22 cellular contexts compared by ENCODE assay signal in the genomic region with DNA sequence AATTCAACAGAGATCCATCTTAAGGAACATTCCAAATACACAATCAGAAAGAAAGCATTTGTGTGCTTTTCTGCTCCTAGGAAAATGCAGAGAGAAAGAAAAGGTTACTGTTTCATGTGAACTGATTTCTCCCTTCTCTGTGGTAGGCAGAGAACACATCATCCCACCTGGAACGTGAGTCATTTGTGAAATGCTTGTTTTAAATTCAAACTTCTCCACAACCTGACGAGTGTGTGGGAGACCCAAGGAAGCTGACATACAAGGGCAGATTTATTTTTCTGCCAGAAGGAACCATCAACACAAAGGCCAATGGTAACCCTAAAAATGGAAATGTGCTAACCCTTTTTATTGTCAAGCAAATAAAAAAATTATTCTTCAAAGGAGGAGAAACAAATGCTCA.
DNase-seq lines count a peak whose midpoint lies in the region; ATAC-seq, FAIRE-seq and TF ChIP-seq lines count a peak whose summit lies in the region.
"Had no signal": no experiment of that assay in that cellular context is flagged by ENCODE, and none has a peak within 500 bp of the region (broad histone marks: within the 10 kb centered on the region; RNA-seq: fewer than 3 reads in every experiment).

No MANE protein-coding gene starts in this region.

- 74 to 83% methylated on average over 2 of the region's 2 CpGs for WGBS in lower leg skin, 2 donors

- TF ChIP-seq CTCF in choroid plexus epithelial cell (conservative IDR thresholded peaks at IDR 0.05; ENCODE audit: low read depth, low read length) (no peak), nephron progenitor cell (IDR thresholded peaks at IDR 0.05) (no peak), natural killer cell (IDR thresholded peaks at IDR 0.05) (no peak), lower leg skin (IDR thresholded peaks at IDR 0.05) (no peak), GM13976 (IDR thresholded peaks at IDR 0.05; ENCODE audit: borderline replicate concordance, control extremely low read depth, extremely low read depth, insufficient read depth, missing control alignments) (no peak)

- H3K4me1 Mint-ChIP-seq in nephron progenitor cell: peaks cover 47% of the 10 kb centered on the region
- peaks cover 0 to 4% of the 10 kb centered on the region in 2 donors for H3K4me1 Mint-ChIP-seq in natural killer cell
- H3K4me1 Mint-ChIP-seq: activated B cell treated with CpG ODN at 0.5 μM for 24 hours had no signal

- DNase-seq in GM12892 (ENCODE audit: insufficient read length) (no peak), NCI-H226 (peak; percentile 60), choroid plexus epithelial cell (ENCODE audit: low read depth) (peak; percentile 30), nephron progenitor cell (no peak), natural killer cell (no peak), lower leg skin (ENCODE audit: low spot score in 2 of 2) (no peak), NCI-H1417 (lab: John Stamatoyannopoulos, UW) (no peak), GM13976 (ENCODE audit: low spot score) (no peak)
- DNase-seq: activated B cell treated with CpG ODN at 0.5 μM for 24 hours; AML-193; amniotic stem cell; islet precursor cell; mucosa of descending colon; NCI-H1105; NK-92 treated with Interleukin-12 subunit alpha and Interleukin-12 subunit beta, amount 100 ng/mL, for 24 hours; occipital lobe; Right ventricle myocardium superior; stimulated activated CD4-positive, alpha-beta T cell treated with anti-CD3 and anti-CD28 coated beads, Interleukin-2, amount 100 ng/mL, for 48 hours had no signal

- H3K9me3 Mint-ChIP-seq in nephron progenitor cell: no peaks in the 10 kb centered on the region
- H3K9me3 Mint-ChIP-seq in natural killer cell: no peaks in the 10 kb centered on the region
- H3K9me3 Mint-ChIP-seq: activated B cell treated with CpG ODN at 0.5 μM for 24 hours; T-helper 1 cell treated with Interleukin-12 subunit alpha and Interleukin-12 subunit beta and Interleukin-4 antibody, amounts not matched to agents 30 μg/mL and 1 μg/mL, for 36 hours had no signal

- H3K27ac Mint-ChIP-seq in nephron progenitor cell: peak overlapping the region; percentile 77
- no peak overlapping the region for H3K27ac Mint-ChIP-seq in natural killer cell
- H3K27ac Mint-ChIP-seq: activated B cell treated with CpG ODN at 0.5 μM for 24 hours; T-helper 1 cell treated with Interleukin-12 subunit alpha and Interleukin-12 subunit beta and Interleukin-4 antibody, amounts not matched to agents 30 μg/mL and 1 μg/mL, for 36 hours had no signal

- in situ Hi-C loops in GM13976 (cut with MboI; ENCODE audit: low sequenced_read_pairs, unreplicated experiment): no loop called here

- H3K27me3 Mint-ChIP-seq in nephron progenitor cell (ENCODE audit: low read depth, poor library complexity): no peaks in the 10 kb centered on the region
- H3K27me3 Mint-ChIP-seq in natural killer cell (ENCODE audit: low read depth in 2 of 2): no peaks in the 10 kb centered on the region
- H3K27me3 Mint-ChIP-seq: activated B cell treated with CpG ODN at 0.5 μM for 24 hours had no signal

- intact Hi-C loops in natural killer cell (cut with micrococcal nuclease): no loop called here
- intact Hi-C loops in lower leg skin (cut with DNase I; ENCODE audit: low total_unique reads): no loop called here

- no peak for ATAC-seq in natural killer cell
- ATAC-seq: esophagus mucosa, mucosa of descending colon had no signal

- no peaks in the 10 kb centered on the region for H3K36me3 Mint-ChIP-seq in nephron progenitor cell (ENCODE audit: low read depth)
- no peaks in the 10 kb centered on the region for H3K36me3 Mint-ChIP-seq in natural killer cell

- TF ChIP-seq POLR2A in GM12892 (IDR thresholded peaks at IDR 0.05; ENCODE audit: low read depth, low read length): no peak
- no peak for TF ChIP-seq POLR2A in lower leg skin (IDR thresholded peaks at IDR 0.05)

- H3K4me3 Mint-ChIP-seq in nephron progenitor cell (no peak overlapping the region), natural killer cell (no peak overlapping the region)
- H3K4me3 Mint-ChIP-seq: activated B cell treated with CpG ODN at 0.5 μM for 24 hours; T-helper 1 cell treated with Interleukin-12 subunit alpha and Interleukin-12 subunit beta and Interleukin-4 antibody, amounts not matched to agents 30 μg/mL and 1 μg/mL, for 36 hours had no signal

- H3K4me3 ChIP-seq in choroid plexus epithelial cell (ENCODE audit: low read depth, low read length): no peak overlapping the region
- H3K4me3 ChIP-seq in lower leg skin (ENCODE audit: low read depth, poor library complexity, severe bottlenecking): no peak overlapping the region
- H3K4me3 ChIP-seq: mucosa of descending colon, suprapubic skin had no signal

- peak; percentile 82 for FAIRE-seq in GM12892 (lab: Jason Lieb, UNC)
- FAIRE-seq: D721Med had no signal

Comparison
In these comparisons a context has a peak if more than half of its experiments do, and no peak if none do; other contexts are left out.
1. DNase-seq: peak in NCI-H226 (single experiment) and choroid plexus epithelial cell (single experiment); none in GM12892 (single experiment), nephron progenitor cell (single experiment), natural killer cell (single experiment), lower leg skin (0 of 2), NCI-H1417 (0 of 3) and GM13976 (single experiment).